Comparison of ENCODE assay signal across 9 cellular contexts in genomic region chrX:122246937-122247336, GRCh38.
"Had no signal": no experiment of that assay in that cellular context is flagged by ENCODE, and none has a peak within 500 bp of the region (broad histone marks: within the 10 kb centered on the region; RNA-seq: fewer than 3 reads in every experiment).

No MANE protein-coding gene starts in this region.

- H3K27me3 Mint-ChIP-seq: IgD-negative memory B cell had no signal

- H3K36me3 Mint-ChIP-seq: IgD-negative memory B cell had no signal

- FAIRE-seq: HepG2, HTR-8/SVneo, K562 had no signal

- H3K9ac ChIP-seq: KMS-11 had no signal

- H3K4me3 Mint-ChIP-seq: IgD-negative memory B cell had no signal

- H3K27ac ChIP-seq: HL-60, KMS-11 had no signal

- ATAC-seq: HepG2, K562 had no signal

- H3K4me1 Mint-ChIP-seq: IgD-negative memory B cell had no signal

- DNase-seq: IMR-90, KBM-7, KG1 had no signal

- H3K4me3 ChIP-seq: K562 had no signal

- H3K4me2 ChIP-seq: KMS-11 had no signal
